ENCODE assay signal across 14 cellular contexts in the genomic region with DNA sequence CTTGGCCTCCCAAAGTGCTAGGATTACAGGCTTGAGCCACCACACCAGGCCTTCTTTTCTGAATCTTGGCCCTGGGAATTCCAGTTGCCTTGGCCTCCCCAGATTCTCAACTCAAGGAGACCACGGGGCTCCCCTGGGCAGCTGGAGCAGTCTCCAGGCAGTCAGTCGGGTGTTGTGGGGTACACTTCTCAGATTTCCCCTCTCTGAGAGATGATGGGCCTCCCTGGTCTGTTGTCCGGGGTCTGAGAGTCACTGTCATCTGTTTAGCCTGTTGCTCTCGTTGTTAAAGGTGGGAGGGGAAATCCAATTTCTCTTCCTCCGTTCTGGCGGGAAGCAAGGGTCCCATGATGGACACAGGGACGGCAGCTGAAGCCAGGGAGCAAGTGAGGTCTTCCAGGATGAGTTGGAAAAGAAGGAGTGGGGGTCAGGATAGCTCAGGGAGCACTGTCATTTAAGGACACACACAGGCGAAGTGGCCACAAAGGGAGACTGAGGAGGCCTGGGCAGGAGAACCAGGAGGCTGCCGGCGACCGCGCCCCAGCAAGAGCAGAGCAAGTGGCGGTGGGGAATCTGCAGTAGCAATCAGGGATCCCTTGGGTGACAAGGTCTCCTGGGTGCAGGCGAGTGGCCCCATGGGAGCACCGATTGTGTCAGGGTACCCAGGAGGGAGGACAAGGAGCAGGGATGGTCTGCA. TPM values are rescaled to one million over a fixed set of nuclear protein-coding genes. Genes with fewer than 3 reads are reported as not detected.
A peak's percentile ranks its signal among the peaks of the same experiment; 100 is the strongest.
DNase-seq lines count a peak whose midpoint lies in the region; ATAC-seq and TF ChIP-seq lines count a peak whose summit lies in the region.
"Had no signal": no experiment of that assay in that cellular context is flagged by ENCODE, and none has a peak within 500 bp of the region (broad histone marks: within the 10 kb centered on the region; RNA-seq: fewer than 3 reads in every experiment).

No MANE protein-coding gene starts in this region.

- H3K9me2 ChIP-seq in Karpas-422 (replicated peaks; ENCODE audit: insufficient read depth, low read length) = no peaks in the 10 kb centered on the region

- no peaks in the 10 kb centered on the region for H4K20me1 ChIP-seq in Karpas-422 (ENCODE audit: insufficient read depth, low read depth, low read length)
- H4K20me1 ChIP-seq: BLaER1 had no signal

- H3K27ac Mint-ChIP-seq in CD4-positive, CD25-positive, alpha-beta regulatory T cell = peak overlapping the region in 2 of 3 donors; percentile 29 to 73
- peak overlapping the region in 4 of 6 donors; percentile 33 to 85 (median 72) for H3K27ac Mint-ChIP-seq in naive B cell
- H3K27ac Mint-ChIP-seq in activated T-cell treated with anti-CD3 and anti-CD28 coated beads, Interleukin-2, amount 50 U/mL, for 72 hours = no peak overlapping the region
- no peak overlapping the region for H3K27ac Mint-ChIP-seq in effector memory CD8-positive, alpha-beta T cell
- H3K27ac Mint-ChIP-seq: GM23338 had no signal

- H3K4me3 Mint-ChIP-seq in CD4-positive, CD25-positive, alpha-beta regulatory T cell = no peak overlapping the region
- peak overlapping the region in 1 of 8 donors; percentile 47 for H3K4me3 Mint-ChIP-seq in naive B cell
- no peak overlapping the region for H3K4me3 Mint-ChIP-seq in activated T-cell treated with anti-CD3 and anti-CD28 coated beads, Interleukin-2, amount 50 U/mL, for 72 hours
- H3K4me3 Mint-ChIP-seq in effector memory CD8-positive, alpha-beta T cell = no peak overlapping the region
- H3K4me3 Mint-ChIP-seq: GM23338, H9 had no signal

- peaks cover 18% of the 10 kb centered on the region for H3K4me1 ChIP-seq in CD4-positive, CD25-positive, alpha-beta regulatory T cell (ENCODE audit: control insufficient read depth, insufficient read depth, low read length, poor library complexity, severe bottlenecking)
- peaks cover 22% of the 10 kb centered on the region for H3K4me1 ChIP-seq in Panc1 (ENCODE audit: control insufficient read depth, insufficient read depth, low read length)
- peaks cover 4% of the 10 kb centered on the region for H3K4me1 ChIP-seq in Karpas-422 (ENCODE audit: low read length)

- intact Hi-C loops in Panc1 (cut with micrococcal nuclease; ENCODE audit: unreplicated experiment) = no loop called here
- intact Hi-C loops in posterior vena cava (cut with DNase I) = no loop called here

- ATAC-seq in CD4-positive, CD25-positive, alpha-beta regulatory T cell (ENCODE audit: low read depth in 2 of 2) = no peak
- ATAC-seq in Panc1 (no peak), naive B cell (ENCODE audit: low read depth in 2 of 2) (no peak)
- no peak for ATAC-seq in activated T-cell treated with anti-CD3 and anti-CD28 coated beads, Interleukin-2, amount 50 U/mL, for 72 hours (replicated peaks in 1 of 2)
- no peak for ATAC-seq in effector memory CD8-positive, alpha-beta T cell (replicated peaks)
- ATAC-seq: GM23338 had no signal

- no peak overlapping the region for H3K27ac ChIP-seq in CD4-positive, CD25-positive, alpha-beta regulatory T cell (ENCODE audit: insufficient read depth, low read length, poor library complexity, severe bottlenecking)
- H3K27ac ChIP-seq in Panc1 (ENCODE audit: low read length) = no peak overlapping the region
- no peak overlapping the region for H3K27ac ChIP-seq in Karpas-422 (ENCODE audit: low read length)
- H3K27ac ChIP-seq: BLaER1 had no signal

- H3K36me3 ChIP-seq in CD4-positive, CD25-positive, alpha-beta regulatory T cell (ENCODE audit: control insufficient read depth, insufficient read depth, low read length) = no peaks in the 10 kb centered on the region
- no peaks in the 10 kb centered on the region; the same call in 1 of the 2 replicates for H3K36me3 ChIP-seq in Panc1 (ENCODE audit: control insufficient read depth, insufficient read depth, low read length)
- H3K36me3 ChIP-seq in Karpas-422 (ENCODE audit: insufficient read depth, low read length) = no peaks in the 10 kb centered on the region

- no peak for TF ChIP-seq CTCF in Panc1 (IDR thresholded peaks at IDR 0.05)

- no peak for DNase-seq in CD4-positive, CD25-positive, alpha-beta regulatory T cell
- DNase-seq in Panc1 (ENCODE audit: low read depth, low spot score) = no peak
- no peak for DNase-seq in naive B cell
- peak; percentile 76 for DNase-seq in posterior vena cava (ENCODE audit: low spot score)
- no peak for DNase-seq in Karpas-422
- no peak for DNase-seq in activated T-cell treated with anti-CD3 and anti-CD28 coated beads, Interleukin-2, amount 50 U/mL, for 72 hours
- no peak for DNase-seq in effector memory CD8-positive, alpha-beta T cell
- DNase-seq: 8988T, AML-193, Calu3, DMS 273 treated with DMSO at 0.1 percent for 48 hours, H9 had no signal

- H3K9ac ChIP-seq in Karpas-422 (ENCODE audit: low read length) = no peak overlapping the region
- H3K9ac ChIP-seq: BLaER1 had no signal

- no peaks in the 10 kb centered on the region for H3K9me3 ChIP-seq in CD4-positive, CD25-positive, alpha-beta regulatory T cell (ENCODE audit: control insufficient read depth in 2 of 2, low read length in 2 of 2)
- H3K9me3 ChIP-seq in Panc1 (ENCODE audit: control insufficient read depth, insufficient read depth, low read depth, low read length) = no peaks in the 10 kb centered on the region
- no peaks in the 10 kb centered on the region for H3K9me3 ChIP-seq in Karpas-422 (ENCODE audit: low read length)
- H3K9me3 ChIP-seq: BLaER1 had no signal

- no peak overlapping the region for H2AFZ ChIP-seq in Karpas-422 (ENCODE audit: low read length)
- H2AFZ ChIP-seq: GM23338 had no signal

- BruUV-seq in Panc1 (replicated peaks; lab: Mats Ljungman, UMichigan) = TSS peak; percentile 36

- H3K27me3 ChIP-seq in CD4-positive, CD25-positive, alpha-beta regulatory T cell (ENCODE audit: control insufficient read depth, insufficient read depth, low read length) = no peaks in the 10 kb centered on the region
- no peaks in the 10 kb centered on the region for H3K27me3 ChIP-seq in Panc1 (ENCODE audit: control insufficient read depth, insufficient read depth, low read length)
- H3K27me3 ChIP-seq in Karpas-422 (ENCODE audit: low read length) = no peaks in the 10 kb centered on the region

- POLR2A ChIA-PET in Panc1 (lab: Charles Lee) = no interaction called here

- H3K4me2 ChIP-seq in Karpas-422 (ENCODE audit: low read depth, low read length, poor library complexity, severe bottlenecking) = no peak overlapping the region
- H3K4me2 ChIP-seq: GM23338 had no signal

- peaks cover 0 to 3% (median 0%) of the 10 kb centered on the region in 7 donors for H3K9me3 Mint-ChIP-seq in CD4-positive, CD25-positive, alpha-beta regulatory T cell
- H3K9me3 Mint-ChIP-seq in naive B cell = peaks cover 0 to 3% (median 0%) of the 10 kb centered on the region in 7 donors
- H3K9me3 Mint-ChIP-seq in activated T-cell treated with anti-CD3 and anti-CD28 coated beads, Interleukin-2, amount 50 U/mL, for 72 hours = no peaks in the 10 kb centered on the region
- no peaks in the 10 kb centered on the region for H3K9me3 Mint-ChIP-seq in effector memory CD8-positive, alpha-beta T cell
- H3K9me3 Mint-ChIP-seq: GM23338, H9 had no signal

- no peaks in the 10 kb centered on the region for H3K79me2 ChIP-seq in Karpas-422 (ENCODE audit: low read length)

- CTCF ChIA-PET in Panc1 (lab: Charles Lee) = no interaction called here

- peaks cover 0 to 13% (median 3%) of the 10 kb centered on the region in 4 donors for H3K4me1 Mint-ChIP-seq in CD4-positive, CD25-positive, alpha-beta regulatory T cell
- peaks cover 4 to 15% (median 11%) of the 10 kb centered on the region in 3 donors for H3K4me1 Mint-ChIP-seq in naive B cell
- H3K4me1 Mint-ChIP-seq in activated T-cell treated with anti-CD3 and anti-CD28 coated beads, Interleukin-2, amount 50 U/mL, for 72 hours (ENCODE audit: low read depth) = peaks cover 8% of the 10 kb centered on the region
- H3K4me1 Mint-ChIP-seq in effector memory CD8-positive, alpha-beta T cell (ENCODE audit: low read depth in 2 of 2) = peaks cover 3 to 5% of the 10 kb centered on the region in 2 donors

- H3K36me3 Mint-ChIP-seq in CD4-positive, CD25-positive, alpha-beta regulatory T cell = no peaks in the 10 kb centered on the region
- H3K36me3 Mint-ChIP-seq in naive B cell = no peaks in the 10 kb centered on the region
- H3K36me3 Mint-ChIP-seq in activated T-cell treated with anti-CD3 and anti-CD28 coated beads, Interleukin-2, amount 50 U/mL, for 72 hours (ENCODE audit: insufficient read depth in 2 of 2) = no peaks in the 10 kb centered on the region
- H3K36me3 Mint-ChIP-seq in effector memory CD8-positive, alpha-beta T cell (ENCODE audit: insufficient read depth) = peaks cover 3% of the 10 kb centered on the region

- in situ Hi-C loops in Panc1 (cut with HindIII; ENCODE audit: low pct_unique_long_range_greater_than_20kb, low sequenced_read_pairs) = no loop called here

- no peak overlapping the region for H3K4me3 ChIP-seq in CD4-positive, CD25-positive, alpha-beta regulatory T cell (ENCODE audit: low read depth, low read length)
- H3K4me3 ChIP-seq in Panc1 (ENCODE audit: low read depth in 2 of 2, low read length in 2 of 2) (no peak overlapping the region), Karpas-422 (ENCODE audit: low read length) (no peak overlapping the region)
- H3K4me3 ChIP-seq: BLaER1, GM23338 had no signal

- peaks cover 17% of the 10 kb centered on the region for H3K27me3 Mint-ChIP-seq in CD4-positive, CD25-positive, alpha-beta regulatory T cell
- no peaks in the 10 kb centered on the region for H3K27me3 Mint-ChIP-seq in naive B cell
- no peaks in the 10 kb centered on the region for H3K27me3 Mint-ChIP-seq in activated T-cell treated with anti-CD3 and anti-CD28 coated beads, Interleukin-2, amount 50 U/mL, for 72 hours (ENCODE audit: low read depth)
- H3K27me3 Mint-ChIP-seq in effector memory CD8-positive, alpha-beta T cell = peaks cover 11 to 48% of the 10 kb centered on the region in 2 donors

RNA-seq across cellular contexts. Expression of a gene that starts 15.7 kb away (rescaled TPM):
- 0.27 TPM for total RNA-seq in CD4-positive, CD25-positive, alpha-beta regulatory T cell
- polyA plus RNA-seq in CD4-positive, CD25-positive, alpha-beta regulatory T cell = not detected
- total RNA-seq in Panc1 (2021; ENCODE audit: unreplicated experiment) (73.6 TPM), posterior vena cava (10 to 100 TPM; 20.7 to 28.6 TPM)
- 72.0 TPM for polyA plus RNA-seq in Panc1 (2012; ENCODE audit: insufficient read length)
- polyA plus RNA-seq in naive B cell (ENCODE audit: low read depth in 6 of 6) = under 1 TPM in 1 of 6 donors, not detected in 5; 0.01 TPM
- 0.72 and 1.1 TPM in 2 replicates for total RNA-seq in Karpas-422 (2014; rRNA removed; shearing (Covaris generic); ENCODE audit: low replicate concordance)
- total RNA-seq in activated T-cell treated with anti-CD3 and anti-CD28 coated beads, Interleukin-2, amount 50 U/mL, for 72 hours = under 1 TPM; 0.30 to 0.70 TPM

Comparison
In these comparisons a context has a peak if more than half of its experiments do, and no peak if none do; other contexts are left out.
1. H3K27ac Mint-ChIP-seq: peak in CD4-positive, CD25-positive, alpha-beta regulatory T cell (2 of 3) and naive B cell (4 of 6); none in activated T-cell treated with anti-CD3 and anti-CD28 coated beads, Interleukin-2, amount 50 U/mL, for 72 hours (single experiment) and effector memory CD8-positive, alpha-beta T cell (0 of 2).
2. RNA of a gene that starts 15.7 kb away (total RNA-seq): 73.6 TPM in Panc1 (single experiment) and 20.7 to 28.6 TPM in posterior vena cava; 0.72 to 1.1 TPM in Karpas-422, 0.30 to 0.70 TPM in activated T-cell treated with anti-CD3 and anti-CD28 coated beads, Interleukin-2, amount 50 U/mL, for 72 hours and 0.27 TPM in CD4-positive, CD25-positive, alpha-beta regulatory T cell (single experiment); every median in the first group is over 10 times any median in the second.